26 cellular contexts compared by ENCODE assay signal in genomic region chr2:39241588-39241987, GRCh38. TPM values are rescaled to one million over a fixed set of nuclear protein-coding genes. Genes with fewer than 3 reads are reported as not detected.
DNase-seq lines count a peak whose midpoint lies in the region; ATAC-seq and TF ChIP-seq lines count a peak whose summit lies in the region.
"Had no signal": no experiment of that assay in that cellular context is flagged by ENCODE, and none has a peak within 500 bp of the region (broad histone marks: within the 10 kb centered on the region; RNA-seq: fewer than 3 reads in every experiment).

No MANE protein-coding gene starts in this region.

- CTCF ChIA-PET in Calu3 (lab: Charles Lee), result no interaction called here
- CTCF ChIA-PET in activated CD4-positive, alpha-beta memory T cell treated with anti-CD3 and anti-CD28 coated beads for 36 hours (lab: Charles Lee), result interaction anchor here (1.2 to 1.3 kb wide), 2 partner anchors 13 to 186 kb away, joined by 3 to 5 read pairs; no protein-coding TSS in a partner anchor

- peaks cover 5% of the 10 kb centered on the region for H3K9me3 ChIP-seq in left ventricle myocardium inferior (replicated peaks)

- H3K9me3 Mint-ChIP-seq in T-helper 2 cell treated with Interferon-gamma antibody and Interleukin-4, amounts not matched to agents 5 μg/mL and 100 μg/mL, for 36 hours, result peaks cover 4% of the 10 kb centered on the region
- no peaks in the 10 kb centered on the region for H3K9me3 Mint-ChIP-seq in Calu3 (ENCODE audit: low read depth, unreplicated experiment)
- no peaks in the 10 kb centered on the region for H3K9me3 Mint-ChIP-seq in natural killer cell treated with Interleukin-12 subunit alpha and Interleukin-12 subunit beta and Interleukin-15 and Interleukin-18, amount 100 ng/mL, for 72 hours
- H3K9me3 Mint-ChIP-seq in activated CD4-positive, alpha-beta memory T cell treated with anti-CD3 and anti-CD28 coated beads for 36 hours, result peaks cover 3% of the 10 kb centered on the region

- no peaks in the 10 kb centered on the region for H3K27me3 Mint-ChIP-seq in T-helper 2 cell treated with Interferon-gamma antibody and Interleukin-4, amounts not matched to agents 5 μg/mL and 100 μg/mL, for 36 hours (ENCODE audit: low read depth)
- no peaks in the 10 kb centered on the region for H3K27me3 Mint-ChIP-seq in Calu3 (ENCODE audit: unreplicated experiment)
- no peaks in the 10 kb centered on the region for H3K27me3 Mint-ChIP-seq in natural killer cell treated with Interleukin-12 subunit alpha and Interleukin-12 subunit beta and Interleukin-15 and Interleukin-18, amount 100 ng/mL, for 72 hours
- H3K27me3 Mint-ChIP-seq in activated CD4-positive, alpha-beta memory T cell treated with anti-CD3 and anti-CD28 coated beads for 36 hours, result no peaks in the 10 kb centered on the region

- H3K4me1 Mint-ChIP-seq in T-helper 2 cell treated with Interferon-gamma antibody and Interleukin-4, amounts not matched to agents 5 μg/mL and 100 μg/mL, for 36 hours (ENCODE audit: low read depth), result peaks cover 22% of the 10 kb centered on the region
- no peaks in the 10 kb centered on the region for H3K4me1 Mint-ChIP-seq in Calu3 (ENCODE audit: low read depth, unreplicated experiment)
- H3K4me1 Mint-ChIP-seq in natural killer cell treated with Interleukin-12 subunit alpha and Interleukin-12 subunit beta and Interleukin-15 and Interleukin-18, amount 100 ng/mL, for 72 hours (ENCODE audit: low read depth in 2 of 2), result peaks cover 12% of the 10 kb centered on the region in 2 donors
- H3K4me1 Mint-ChIP-seq in activated CD4-positive, alpha-beta memory T cell treated with anti-CD3 and anti-CD28 coated beads for 36 hours (ENCODE audit: low read depth), result peaks cover 12% of the 10 kb centered on the region

- intact Hi-C loops in Calu3 (cut with micrococcal nuclease; ENCODE audit: unreplicated experiment) (no loop called here), left ventricle myocardium inferior (cut with micrococcal nuclease) (no loop called here)
- intact Hi-C loops in activated CD4-positive, alpha-beta memory T cell treated with anti-CD3 and anti-CD28 coated beads for 36 hours (cut with micrococcal nuclease), result loop anchor here (10.0 kb wide), 1 partner anchor 483 kb away; no protein-coding TSS in a partner anchor

- no peak overlapping the region for H3K4me3 Mint-ChIP-seq in T-helper 2 cell treated with Interferon-gamma antibody and Interleukin-4, amounts not matched to agents 5 μg/mL and 100 μg/mL, for 36 hours
- no peak overlapping the region for H3K4me3 Mint-ChIP-seq in Calu3 (ENCODE audit: low read depth, unreplicated experiment)
- no peak overlapping the region for H3K4me3 Mint-ChIP-seq in natural killer cell treated with Interleukin-12 subunit alpha and Interleukin-12 subunit beta and Interleukin-15 and Interleukin-18, amount 100 ng/mL, for 72 hours
- no peak overlapping the region for H3K4me3 Mint-ChIP-seq in activated CD4-positive, alpha-beta memory T cell treated with anti-CD3 and anti-CD28 coated beads for 36 hours

- H3K27ac Mint-ChIP-seq in T-helper 2 cell treated with Interferon-gamma antibody and Interleukin-4, amounts not matched to agents 5 μg/mL and 100 μg/mL, for 36 hours, result peak overlapping the region; percentile 37
- H3K27ac Mint-ChIP-seq in Calu3 (ENCODE audit: unreplicated experiment), result peak overlapping the region; percentile 28
- H3K27ac Mint-ChIP-seq in natural killer cell treated with Interleukin-12 subunit alpha and Interleukin-12 subunit beta and Interleukin-15 and Interleukin-18, amount 100 ng/mL, for 72 hours, result no peak overlapping the region
- H3K27ac Mint-ChIP-seq in activated CD4-positive, alpha-beta memory T cell treated with anti-CD3 and anti-CD28 coated beads for 36 hours, result no peak overlapping the region
- H3K27ac Mint-ChIP-seq: H9 had no signal

- no peaks in the 10 kb centered on the region for H3K4me1 ChIP-seq in left ventricle myocardium inferior

- H3K36me3 ChIP-seq in left ventricle myocardium inferior, result no peaks in the 10 kb centered on the region

- BruUV-seq in Calu3 (replicated peaks; lab: Mats Ljungman, UMichigan), result no TSS peak

- no peak for DNase-seq in T-helper 2 cell treated with Interferon-gamma antibody and Interleukin-4, amounts not matched to agents 5 μg/mL and 100 μg/mL, for 36 hours (ENCODE audit: low spot score)
- no peak for DNase-seq in T-helper 2 cell
- no peak for DNase-seq in Calu3
- DNase-seq in left ventricle myocardium inferior, result no peak
- no peak for DNase-seq in A172 (ENCODE audit: low spot score)
- no peak for DNase-seq in natural killer cell treated with Interleukin-12 subunit alpha and Interleukin-12 subunit beta and Interleukin-15 and Interleukin-18, amount 100 ng/mL, for 72 hours (ENCODE audit: low spot score)
- no peak for DNase-seq in activated CD4-positive, alpha-beta memory T cell treated with anti-CD3 and anti-CD28 coated beads for 36 hours
- DNase-seq: 8988T; AML-193; C1 segment of cervical spinal cord; DMS53; GDM1; H9; KG1; NCI-H1092 treated with DMSO at 0.1 percent for 48 hours; NCI-H1436 treated with DMSO at 0.1 percent for 48 hours; NCI-H2029; NCI-H2171; NCI-H345; NCI-H524; NCI-H774; NK-92 treated with Interleukin-12 subunit alpha and Interleukin-12 subunit beta, amount 100 ng/mL, for 24 hours had no signal

- ATAC-seq in natural killer cell treated with Interleukin-12 subunit alpha and Interleukin-12 subunit beta and Interleukin-15 and Interleukin-18, amount 100 ng/mL, for 72 hours, result no peak

- no peaks in the 10 kb centered on the region for H3K36me3 Mint-ChIP-seq in T-helper 2 cell treated with Interferon-gamma antibody and Interleukin-4, amounts not matched to agents 5 μg/mL and 100 μg/mL, for 36 hours (ENCODE audit: low read depth)
- peaks cover 4% of the 10 kb centered on the region for H3K36me3 Mint-ChIP-seq in Calu3 (ENCODE audit: insufficient read depth, unreplicated experiment)
- H3K36me3 Mint-ChIP-seq in natural killer cell treated with Interleukin-12 subunit alpha and Interleukin-12 subunit beta and Interleukin-15 and Interleukin-18, amount 100 ng/mL, for 72 hours, result peaks cover 2% of the 10 kb centered on the region
- peaks cover 2% of the 10 kb centered on the region for H3K36me3 Mint-ChIP-seq in activated CD4-positive, alpha-beta memory T cell treated with anti-CD3 and anti-CD28 coated beads for 36 hours

- TF ChIP-seq CTCF in Calu3 (IDR thresholded peaks at IDR 0.05; ENCODE audit: unreplicated experiment) (no peak), VCaP (conservative IDR thresholded peaks at IDR 0.05) (no peak), left ventricle myocardium inferior (IDR thresholded peaks at IDR 0.05; ENCODE audit: borderline replicate concordance) (no peak)

- no peak overlapping the region for H3K4me3 ChIP-seq in left ventricle myocardium inferior

- H3K27ac ChIP-seq in VCaP (peak overlapping the region; percentile 77), left ventricle myocardium inferior (replicated peaks) (peak overlapping the region; percentile 10)
- H3K27ac ChIP-seq: HL-60 had no signal

- H3K27me3 ChIP-seq in left ventricle myocardium inferior (ENCODE audit: low read depth), result no peaks in the 10 kb centered on the region

- POLR2A ChIA-PET in activated CD4-positive, alpha-beta memory T cell treated with anti-CD3 and anti-CD28 coated beads for 36 hours (lab: Charles Lee), result no interaction called here

RNA-seq across cellular contexts. Expression of gene CDKL4, which starts 2.2 kb away (rescaled TPM):
- 0.83 and 1.3 TPM in 2 replicates for total RNA-seq in Calu3 (2022)
- 0.66 TPM for total RNA-seq in left ventricle myocardium inferior
- total RNA-seq in A172 (2014; rRNA removed; shearing (Covaris generic)), result 0.10 TPM in 1 of 2 replicates, not detected in the other
- not detected for total RNA-seq in natural killer cell treated with Interleukin-12 subunit alpha and Interleukin-12 subunit beta and Interleukin-15 and Interleukin-18, amount 100 ng/mL, for 72 hours
- total RNA-seq in activated CD4-positive, alpha-beta memory T cell treated with anti-CD3 and anti-CD28 coated beads for 36 hours, result under 1 TPM; 0.14 to 0.22 TPM
- total RNA-seq: H9, HT-29, OCI-LY7 had no signal

Comparison
In these comparisons a context has a peak if more than half of its experiments do, and no peak if none do; other contexts are left out.
1. H3K27ac Mint-ChIP-seq: peak in T-helper 2 cell treated with Interferon-gamma antibody and Interleukin-4, amounts not matched to agents 5 μg/mL and 100 μg/mL, for 36 hours (single experiment) and Calu3 (single experiment); none in natural killer cell treated with Interleukin-12 subunit alpha and Interleukin-12 subunit beta and Interleukin-15 and Interleukin-18, amount 100 ng/mL, for 72 hours (0 of 2) and activated CD4-positive, alpha-beta memory T cell treated with anti-CD3 and anti-CD28 coated beads for 36 hours (single experiment).